Comparison of ENCODE assay signal across 1 cellular context in the genomic region with DNA sequence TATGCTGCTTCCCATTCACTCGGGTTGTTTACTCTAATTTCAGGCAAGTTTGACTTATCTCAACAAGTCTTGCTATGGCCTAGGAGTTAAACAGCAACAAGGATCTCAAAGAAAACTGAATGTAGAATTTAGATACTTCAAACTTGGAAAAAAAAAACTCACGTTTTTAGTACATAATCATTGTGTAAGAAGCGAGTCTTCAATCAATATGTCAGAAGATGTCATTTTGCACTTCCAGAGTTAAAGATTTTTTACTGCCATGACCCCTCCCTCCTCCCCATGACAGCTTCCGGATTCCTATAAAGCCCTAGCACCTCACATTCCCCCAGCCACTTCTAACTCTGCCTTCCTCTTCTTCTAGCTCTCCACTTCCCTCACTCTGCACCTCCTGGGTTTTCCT.
TF ChIP-seq lines count a peak whose summit lies in the region.

No MANE protein-coding gene starts in this region.

TF ChIP-seq in WTC11, 78 proteins besides CTCF, POLR2A, EP300 and RAD21 (continued from another document):
- TF ChIP-seq, protein P1, sequence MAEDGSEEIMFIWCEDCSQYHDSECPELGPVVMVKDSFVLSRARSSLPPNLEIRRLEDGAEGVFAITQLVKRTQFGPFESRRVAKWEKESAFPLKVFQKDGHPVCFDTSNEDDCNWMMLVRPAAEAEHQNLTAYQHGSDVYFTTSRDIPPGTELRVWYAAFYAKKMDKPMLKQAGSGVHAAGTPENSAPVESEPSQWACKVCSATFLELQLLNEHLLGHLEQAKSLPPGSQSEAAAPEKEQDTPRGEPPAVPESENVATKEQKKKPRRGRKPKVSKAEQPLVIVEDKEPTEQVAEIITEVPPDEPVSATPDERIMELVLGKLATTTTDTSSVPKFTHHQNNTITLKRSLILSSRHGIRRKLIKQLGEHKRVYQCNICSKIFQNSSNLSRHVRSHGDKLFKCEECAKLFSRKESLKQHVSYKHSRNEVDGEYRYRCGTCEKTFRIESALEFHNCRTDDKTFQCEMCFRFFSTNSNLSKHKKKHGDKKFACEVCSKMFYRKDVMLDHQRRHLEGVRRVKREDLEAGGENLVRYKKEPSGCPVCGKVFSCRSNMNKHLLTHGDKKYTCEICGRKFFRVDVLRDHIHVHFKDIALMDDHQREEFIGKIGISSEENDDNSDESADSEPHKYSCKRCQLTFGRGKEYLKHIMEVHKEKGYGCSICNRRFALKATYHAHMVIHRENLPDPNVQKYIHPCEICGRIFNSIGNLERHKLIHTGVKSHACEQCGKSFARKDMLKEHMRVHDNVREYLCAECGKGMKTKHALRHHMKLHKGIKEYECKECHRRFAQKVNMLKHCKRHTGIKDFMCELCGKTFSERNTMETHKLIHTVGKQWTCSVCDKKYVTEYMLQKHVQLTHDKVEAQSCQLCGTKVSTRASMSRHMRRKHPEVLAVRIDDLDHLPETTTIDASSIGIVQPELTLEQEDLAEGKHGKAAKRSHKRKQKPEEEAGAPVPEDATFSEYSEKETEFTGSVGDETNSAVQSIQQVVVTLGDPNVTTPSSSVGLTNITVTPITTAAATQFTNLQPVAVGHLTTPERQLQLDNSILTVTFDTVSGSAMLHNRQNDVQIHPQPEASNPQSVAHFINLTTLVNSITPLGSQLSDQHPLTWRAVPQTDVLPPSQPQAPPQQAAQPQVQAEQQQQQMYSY (CRISPR knock-in tag; IDR thresholded peaks at IDR 0.05), result no peak
- TF ChIP-seq, protein P2, sequence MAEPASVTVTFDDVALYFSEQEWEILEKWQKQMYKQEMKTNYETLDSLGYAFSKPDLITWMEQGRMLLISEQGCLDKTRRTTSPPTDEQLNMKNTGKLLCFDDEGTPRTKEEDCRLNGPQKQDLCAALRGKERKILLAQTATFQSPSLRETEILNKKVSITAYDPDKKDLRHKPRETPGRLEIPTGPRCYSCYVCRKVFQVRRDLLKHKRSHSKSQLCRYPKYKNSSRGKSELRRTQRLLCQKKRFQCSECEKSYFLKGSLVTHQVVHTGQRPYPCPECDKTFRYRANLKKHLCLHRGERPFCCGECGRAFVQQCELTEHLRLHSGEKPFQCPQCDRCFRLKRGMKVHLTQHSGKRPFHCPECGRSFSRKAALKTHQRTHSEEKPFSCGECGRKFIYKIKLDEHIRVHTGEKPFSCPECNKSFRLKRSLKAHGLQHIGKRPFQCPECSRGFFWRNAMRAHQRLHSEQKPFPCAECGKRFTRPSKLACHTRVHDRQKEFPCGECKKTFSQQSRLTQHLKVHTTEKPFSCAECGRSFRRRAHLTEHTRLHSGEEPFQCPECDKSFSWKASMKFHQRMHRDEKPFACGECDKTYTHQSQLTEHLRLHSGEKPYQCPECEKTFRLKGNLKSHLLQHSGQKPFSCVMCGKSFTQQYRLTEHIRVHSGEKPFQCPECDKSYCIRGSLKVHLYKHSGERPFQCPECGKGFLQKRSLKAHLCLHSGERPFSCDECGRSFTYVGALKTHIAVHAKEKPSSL (CRISPR knock-in tag; conservative IDR thresholded peaks at IDR 0.05), result no peak
- TF ChIP-seq, protein P3, sequence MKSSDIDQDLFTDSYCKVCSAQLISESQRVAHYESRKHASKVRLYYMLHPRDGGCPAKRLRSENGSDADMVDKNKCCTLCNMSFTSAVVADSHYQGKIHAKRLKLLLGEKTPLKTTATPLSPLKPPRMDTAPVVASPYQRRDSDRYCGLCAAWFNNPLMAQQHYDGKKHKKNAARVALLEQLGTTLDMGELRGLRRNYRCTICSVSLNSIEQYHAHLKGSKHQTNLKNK (CRISPR knock-in tag; IDR thresholded peaks at IDR 0.05), result no peak
- TF ChIP-seq MYBL2 (CRISPR knock-in tag; IDR thresholded peaks at IDR 0.05) (no peak), NR3C1 (CRISPR knock-in tag; conservative IDR thresholded peaks at IDR 0.05; ENCODE audit: low read depth) (no peak), FOXK1 (CRISPR knock-in tag; IDR thresholded peaks at IDR 0.05) (no peak), ATF1 (CRISPR knock-in tag; IDR thresholded peaks at IDR 0.05) (no peak), GTF2I (CRISPR knock-in tag; conservative IDR thresholded peaks at IDR 0.05) (no peak), NFYB (CRISPR knock-in tag; conservative IDR thresholded peaks at IDR 0.05; ENCODE audit: low read depth) (no peak), GABPB1 (CRISPR knock-in tag; IDR thresholded peaks at IDR 0.05) (no peak), HMGA2 (CRISPR knock-in tag; IDR thresholded peaks at IDR 0.05) (no peak)
- TF ChIP-seq, protein P4, sequence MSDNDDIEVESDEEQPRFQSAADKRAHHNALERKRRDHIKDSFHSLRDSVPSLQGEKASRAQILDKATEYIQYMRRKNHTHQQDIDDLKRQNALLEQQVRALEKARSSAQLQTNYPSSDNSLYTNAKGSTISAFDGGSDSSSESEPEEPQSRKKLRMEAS (CRISPR knock-in tag; IDR thresholded peaks at IDR 0.05), result no peak
- TF ChIP-seq, protein P5, sequence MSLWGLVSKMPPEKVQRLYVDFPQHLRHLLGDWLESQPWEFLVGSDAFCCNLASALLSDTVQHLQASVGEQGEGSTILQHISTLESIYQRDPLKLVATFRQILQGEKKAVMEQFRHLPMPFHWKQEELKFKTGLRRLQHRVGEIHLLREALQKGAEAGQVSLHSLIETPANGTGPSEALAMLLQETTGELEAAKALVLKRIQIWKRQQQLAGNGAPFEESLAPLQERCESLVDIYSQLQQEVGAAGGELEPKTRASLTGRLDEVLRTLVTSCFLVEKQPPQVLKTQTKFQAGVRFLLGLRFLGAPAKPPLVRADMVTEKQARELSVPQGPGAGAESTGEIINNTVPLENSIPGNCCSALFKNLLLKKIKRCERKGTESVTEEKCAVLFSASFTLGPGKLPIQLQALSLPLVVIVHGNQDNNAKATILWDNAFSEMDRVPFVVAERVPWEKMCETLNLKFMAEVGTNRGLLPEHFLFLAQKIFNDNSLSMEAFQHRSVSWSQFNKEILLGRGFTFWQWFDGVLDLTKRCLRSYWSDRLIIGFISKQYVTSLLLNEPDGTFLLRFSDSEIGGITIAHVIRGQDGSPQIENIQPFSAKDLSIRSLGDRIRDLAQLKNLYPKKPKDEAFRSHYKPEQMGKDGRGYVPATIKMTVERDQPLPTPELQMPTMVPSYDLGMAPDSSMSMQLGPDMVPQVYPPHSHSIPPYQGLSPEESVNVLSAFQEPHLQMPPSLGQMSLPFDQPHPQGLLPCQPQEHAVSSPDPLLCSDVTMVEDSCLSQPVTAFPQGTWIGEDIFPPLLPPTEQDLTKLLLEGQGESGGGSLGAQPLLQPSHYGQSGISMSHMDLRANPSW (CRISPR knock-in tag; conservative IDR thresholded peaks at IDR 0.05; ENCODE audit: low read depth), result no peak
- TF ChIP-seq, protein P6, sequence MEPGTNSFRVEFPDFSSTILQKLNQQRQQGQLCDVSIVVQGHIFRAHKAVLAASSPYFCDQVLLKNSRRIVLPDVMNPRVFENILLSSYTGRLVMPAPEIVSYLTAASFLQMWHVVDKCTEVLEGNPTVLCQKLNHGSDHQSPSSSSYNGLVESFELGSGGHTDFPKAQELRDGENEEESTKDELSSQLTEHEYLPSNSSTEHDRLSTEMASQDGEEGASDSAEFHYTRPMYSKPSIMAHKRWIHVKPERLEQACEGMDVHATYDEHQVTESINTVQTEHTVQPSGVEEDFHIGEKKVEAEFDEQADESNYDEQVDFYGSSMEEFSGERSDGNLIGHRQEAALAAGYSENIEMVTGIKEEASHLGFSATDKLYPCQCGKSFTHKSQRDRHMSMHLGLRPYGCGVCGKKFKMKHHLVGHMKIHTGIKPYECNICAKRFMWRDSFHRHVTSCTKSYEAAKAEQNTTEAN (CRISPR knock-in tag; IDR thresholded peaks at IDR 0.05), result no peak
- TF ChIP-seq, protein P7, sequence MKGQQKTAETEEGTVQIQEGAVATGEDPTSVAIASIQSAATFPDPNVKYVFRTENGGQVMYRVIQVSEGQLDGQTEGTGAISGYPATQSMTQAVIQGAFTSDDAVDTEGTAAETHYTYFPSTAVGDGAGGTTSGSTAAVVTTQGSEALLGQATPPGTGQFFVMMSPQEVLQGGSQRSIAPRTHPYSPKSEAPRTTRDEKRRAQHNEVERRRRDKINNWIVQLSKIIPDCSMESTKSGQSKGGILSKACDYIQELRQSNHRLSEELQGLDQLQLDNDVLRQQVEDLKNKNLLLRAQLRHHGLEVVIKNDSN (CRISPR knock-in tag; IDR thresholded peaks at IDR 0.05), result no peak
